Comparison of ENCODE assay signal across 13 cellular contexts in the genomic region with DNA sequence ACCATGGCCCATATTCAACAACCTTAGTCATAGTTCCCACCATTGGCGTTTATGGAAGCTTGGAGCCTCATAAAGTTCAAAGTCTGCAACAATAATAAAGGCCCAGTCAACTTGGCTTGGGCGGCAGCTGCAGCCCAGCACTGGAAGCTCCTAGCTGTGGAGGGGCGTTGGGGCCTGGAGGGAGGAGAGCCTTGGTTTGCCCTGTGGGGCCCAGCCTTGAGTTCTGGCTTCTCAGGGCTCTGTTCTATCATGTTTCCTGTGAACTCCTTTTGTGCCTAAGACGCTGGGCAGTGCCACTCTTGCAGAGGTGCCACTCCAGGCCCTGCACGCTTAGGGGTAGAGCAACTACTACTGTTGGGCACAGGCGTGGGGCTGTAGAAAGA. TPM values are rescaled to one million over a fixed set of nuclear protein-coding genes. Genes with fewer than 3 reads are reported as not detected.
DNase-seq lines count a peak whose midpoint lies in the region; ATAC-seq, FAIRE-seq and TF ChIP-seq lines count a peak whose summit lies in the region.
"Had no signal": no experiment of that assay in that cellular context is flagged by ENCODE, and none has a peak within 500 bp of the region (broad histone marks: within the 10 kb centered on the region; RNA-seq: fewer than 3 reads in every experiment).

No MANE protein-coding gene starts in this region.

- no peaks in the 10 kb centered on the region for H3K9me3 ChIP-seq in K562 (replicated peaks; ENCODE audit: control insufficient read depth, insufficient read depth, low read depth, low read length)
- no peaks in the 10 kb centered on the region for H3K9me3 ChIP-seq in mucosa of rectum (ENCODE audit: control insufficient read depth in 2 of 2, low read length in 2 of 2)
- H3K9me3 ChIP-seq in transverse colon, result no peaks in the 10 kb centered on the region
- no peaks in the 10 kb centered on the region for H3K9me3 ChIP-seq in uterus
- H3K9me3 ChIP-seq: SK-N-SH had no signal

- H3K9me3 Mint-ChIP-seq in activated naive CD8-positive, alpha-beta T cell (ENCODE audit: low read depth), result no peaks in the 10 kb centered on the region
- no peaks in the 10 kb centered on the region for H3K9me3 Mint-ChIP-seq in activated naive CD8-positive, alpha-beta T cell treated with anti-CD3 and anti-CD28 coated beads, Interleukin-2, amount 50 U/mL, for 24 hours
- H3K9me3 Mint-ChIP-seq in mesothelial cell of epicardium, result no peaks in the 10 kb centered on the region
- H3K9me3 Mint-ChIP-seq: GM23338 had no signal

- peaks cover 8 to 14% of the 10 kb centered on the region in 2 experiments; a peak in 4 of 5 replicates for H3K4me1 ChIP-seq in K562 (replicated peaks in 1 of 2; ENCODE audit: control insufficient read depth in 2 of 2, insufficient read depth in 2 of 2, low read length in 2 of 2)
- peaks cover 29 to 30% of the 10 kb centered on the region in 2 donors for H3K4me1 ChIP-seq in mucosa of rectum (ENCODE audit: control insufficient read depth in 2 of 2, insufficient read depth in 2 of 2, low read length in 2 of 2)
- peaks cover 21 to 51% (median 35%) of the 10 kb centered on the region in 4 donors for H3K4me1 ChIP-seq in transverse colon
- H3K4me1 ChIP-seq in uterus, result no peaks in the 10 kb centered on the region

- FAIRE-seq in K562 (lab: Jason Lieb, UNC), result no peak
- FAIRE-seq: A204.1 had no signal

- peak overlapping the region; percentile 90; the same call in 1 of the 2 replicates for H2AFZ ChIP-seq in K562 (ENCODE audit: low read depth, low read length)

- H3K27me3 ChIP-seq in K562 (ENCODE audit: control insufficient read depth in 2 of 2, insufficient read depth in 2 of 2, low read length in 2 of 2) (peaks cover 11 to 13% of the 10 kb centered on the region in 2 experiments; a peak in 4 of 5 replicates), mucosa of rectum (ENCODE audit: control insufficient read depth in 2 of 2, insufficient read depth in 2 of 2, low read length in 2 of 2) (no peaks in the 10 kb centered on the region), transverse colon (no peaks in the 10 kb centered on the region), uterus (no peaks in the 10 kb centered on the region)

- in situ Hi-C loops in K562 (cut with MboI) (loop anchor here (25.0 kb wide), 1 partner anchor 314 kb away; no protein-coding TSS in a partner anchor), transverse colon (cut with MboI; ENCODE audit: low pct_ligation_motif_present in 1 of 4, low pct_unique_long_range_greater_than_20kb in 1 of 4, low sequenced_read_pairs in 3 of 4) (loop anchor here in 2 of 4 donors (25.0 kb wide), 1 partner anchor 314 kb away; no protein-coding TSS in a partner anchor)

- no peak overlapping the region for H3K27ac Mint-ChIP-seq in activated naive CD8-positive, alpha-beta T cell
- H3K27ac Mint-ChIP-seq in activated naive CD8-positive, alpha-beta T cell treated with anti-CD3 and anti-CD28 coated beads, Interleukin-2, amount 50 U/mL, for 24 hours, result no peak overlapping the region
- no peak overlapping the region for H3K27ac Mint-ChIP-seq in mesothelial cell of epicardium
- H3K27ac Mint-ChIP-seq: GM23338 had no signal

- peaks cover 11% of the 10 kb centered on the region; the same call in 2 of the 3 replicates for H3K79me2 ChIP-seq in K562 (ENCODE audit: control insufficient read depth, insufficient read depth, low read length)

- H3K27ac ChIP-seq in K562 (ENCODE audit: extremely low read depth, low read depth, low read length) (no peak overlapping the region), mucosa of rectum (ENCODE audit: low read depth in 2 of 2, low read length in 2 of 2) (peak overlapping the region; percentile 91 to 92), transverse colon (peak overlapping the region; percentile 90 to 96 (median 94)), uterus (no peak overlapping the region)

- H3K36me3 ChIP-seq in K562 (ENCODE audit: control insufficient read depth, insufficient read depth, low read length) (peaks cover 14% of the 10 kb centered on the region; the same call in 1 of the 3 replicates), mucosa of rectum (ENCODE audit: control insufficient read depth in 2 of 2, insufficient read depth in 2 of 2, low read length in 2 of 2) (peaks cover 0 to 3% of the 10 kb centered on the region in 2 donors), transverse colon (no peaks in the 10 kb centered on the region), uterus (no peaks in the 10 kb centered on the region)

- ATAC-seq in activated naive CD8-positive, alpha-beta T cell treated with anti-CD3 and anti-CD28 coated beads, Interleukin-2, amount 50 U/mL, for 24 hours, result no peak
- no peak for ATAC-seq in K562

- 61% methylated on average over 5 of the region's 6 CpGs for WGBS in K562 (ENCODE audit: insufficient coverage, low coverage, missing lambda C conversion rate)
- 56 to 69% methylated on average over 2 to 6 of the region's 6 CpGs for WGBS in transverse colon (ENCODE audit: low coverage in 1 of 2), 2 donors

- peak overlapping the region in 1 of 2 experiments; percentile 35; a peak in 2 of 4 replicates for H3K9ac ChIP-seq in K562 (ENCODE audit: insufficient read depth in 1 of 2, low read depth in 2 of 2, low read length in 2 of 2)
- peak overlapping the region; percentile 24 to 50 for H3K9ac ChIP-seq in mucosa of rectum (ENCODE audit: low read depth in 1 of 2, low read length in 2 of 2)
- H3K9ac ChIP-seq: SK-N-SH had no signal

- CTCF ChIA-PET in K562 (lab: Yijun Ruan, JAX; ENCODE audit: low intra/inter-chr PET ratio), result no interaction called here

- H3K36me3 Mint-ChIP-seq in activated naive CD8-positive, alpha-beta T cell, result no peaks in the 10 kb centered on the region
- peaks cover under 1% of the 10 kb centered on the region for H3K36me3 Mint-ChIP-seq in activated naive CD8-positive, alpha-beta T cell treated with anti-CD3 and anti-CD28 coated beads, Interleukin-2, amount 50 U/mL, for 24 hours (ENCODE audit: low read depth)
- no peaks in the 10 kb centered on the region for H3K36me3 Mint-ChIP-seq in mesothelial cell of epicardium

- H4K20me1 ChIP-seq in K562 (replicated peaks; ENCODE audit: control insufficient read depth, insufficient read depth, low read length), result no peaks in the 10 kb centered on the region

- no peak for TF ChIP-seq POLR2A in K562 (conservative IDR thresholded peaks at IDR 0.05)
- peak; percentile 60 for TF ChIP-seq POLR2A in transverse colon (IDR thresholded peaks at IDR 0.05)
- no peak for TF ChIP-seq POLR2A in uterus (IDR thresholded peaks at IDR 0.05)

- no TSS peak for BruUV-seq in K562 (replicated peaks; lab: Mats Ljungman, UMichigan)

- DNase-seq in activated naive CD8-positive, alpha-beta T cell treated with anti-CD3 and anti-CD28 coated beads, Interleukin-2, amount 50 U/mL, for 24 hours, result no peak
- DNase-seq in K562 (ENCODE audit: extremely low read depth in 1 of 4, low spot score in 3 of 4), result no peak
- peak; percentile 82 for DNase-seq in transverse colon
- DNase-seq in NCI-H2227 treated with DMSO at 0.1 percent for 48 hours (lab: John Stamatoyannopoulos, UW), result no peak
- no peak for DNase-seq in mesothelial cell of epicardium (ENCODE audit: low spot score in 2 of 2, unreplicated experiment in 2 of 2)
- DNase-seq in uterus, result no peak
- DNase-seq: activated CD4-positive, alpha-beta T cell treated with anti-CD3 and anti-CD28 coated beads, Interleukin-2, amount 50 U/mL, for 48 hours; NCI-H510A treated with DMSO at 0.1 percent for 48 hours; SK-N-SH had no signal

- H3K27me3 Mint-ChIP-seq in activated naive CD8-positive, alpha-beta T cell, result no peaks in the 10 kb centered on the region
- no peaks in the 10 kb centered on the region for H3K27me3 Mint-ChIP-seq in activated naive CD8-positive, alpha-beta T cell treated with anti-CD3 and anti-CD28 coated beads, Interleukin-2, amount 50 U/mL, for 24 hours
- peaks cover 3% of the 10 kb centered on the region for H3K27me3 Mint-ChIP-seq in mesothelial cell of epicardium (ENCODE audit: low read depth)

- no peaks in the 10 kb centered on the region for H3K9me1 ChIP-seq in K562 (ENCODE audit: control insufficient read depth, insufficient read depth, low read length)

- no peak overlapping the region for H3K4me2 ChIP-seq in K562 (ENCODE audit: insufficient read depth, low read length)
- H3K4me2 ChIP-seq: GM23338 had no signal

- peaks cover 14% of the 10 kb centered on the region for H3K4me1 Mint-ChIP-seq in activated naive CD8-positive, alpha-beta T cell (ENCODE audit: low read depth)
- peaks cover 17% of the 10 kb centered on the region for H3K4me1 Mint-ChIP-seq in activated naive CD8-positive, alpha-beta T cell treated with anti-CD3 and anti-CD28 coated beads, Interleukin-2, amount 50 U/mL, for 24 hours
- peaks cover 11% of the 10 kb centered on the region for H3K4me1 Mint-ChIP-seq in mesothelial cell of epicardium

- intact Hi-C loops in K562 (cut with micrococcal nuclease) (no loop called here), transverse colon (cut with DNase I; ENCODE audit: low total_unique reads) (no loop called here), uterus (cut with DNase I; ENCODE audit: low total_unique reads) (no loop called here)

- no peak for TF ChIP-seq CTCF in K562 (IDR thresholded peaks at IDR 0.05 in 2 of 3, conservative IDR thresholded peaks at IDR 0.05 in 1 of 3; ENCODE audit: insufficient read depth in 2 of 3, low read depth in 1 of 3, low read length in 3 of 3)
- no peak for TF ChIP-seq CTCF in transverse colon (IDR thresholded peaks at IDR 0.05)
- TF ChIP-seq CTCF in mesothelial cell of epicardium (IDR thresholded peaks at IDR 0.05; ENCODE audit: unreplicated experiment), result no peak
- no peak for TF ChIP-seq CTCF in uterus (IDR thresholded peaks at IDR 0.05)

- H3K4me3 ChIP-seq in K562 (no peak overlapping the region), mucosa of rectum (ENCODE audit: low read length in 2 of 2) (peak overlapping the region; percentile 50 to 65), transverse colon (peak overlapping the region in 1 of 4 donors; percentile 87), uterus (no peak overlapping the region)
- H3K4me3 ChIP-seq: GM23338 had no signal

- peak overlapping the region; percentile 5 for H3K4me3 Mint-ChIP-seq in activated naive CD8-positive, alpha-beta T cell
- H3K4me3 Mint-ChIP-seq in activated naive CD8-positive, alpha-beta T cell treated with anti-CD3 and anti-CD28 coated beads, Interleukin-2, amount 50 U/mL, for 24 hours, result no peak overlapping the region
- no peak overlapping the region for H3K4me3 Mint-ChIP-seq in mesothelial cell of epicardium

- no peak for TF ChIP-seq RAD21 in K562 (CRISPR knock-in tag; conservative IDR thresholded peaks at IDR 0.05 in 1 of 2, IDR thresholded peaks at IDR 0.05 in 1 of 2)

- POLR2A ChIA-PET in K562 (lab: Yijun Ruan, JAX), result no interaction called here

- no peak for TF ChIP-seq EP300 in K562 (IDR thresholded peaks at IDR 0.05; ENCODE audit: low read length)
- no peak for TF ChIP-seq EP300 in transverse colon (IDR thresholded peaks at IDR 0.05; ENCODE audit: low read depth)

RNA-seq across cellular contexts. Expression of a gene that starts 0.9 kb away (rescaled TPM):
- total RNA-seq in K562 (2011; cell fraction: chromatin; rRNA removed; ENCODE audit: low replicate concordance), result 111 and 287 TPM in 2 replicates
- 149 and 158 TPM in 2 replicates for total RNA-seq in K562 (2011; cell fraction: nucleolus; rRNA removed)
- 121 and 125 TPM in 2 replicates for total RNA-seq in K562 (2011; cell fraction: nucleoplasm; rRNA removed)
- total RNA-seq in K562 (2014; rRNA removed), result 14.0 and 17.2 TPM in 2 replicates
- 6.5 and 9.1 TPM in 2 replicates for total RNA-seq in K562 (2014; rRNA removed; fragmentation: Illumina TruSeq; extraction: Trizol)
- total RNA-seq in K562 (2015; rRNA removed; fragmentation: Illumina TruSeq; extraction: Trizol), result 11.2 and 13.6 TPM in 2 replicates
- total RNA-seq in K562 (2021), result 32.3 and 45.5 TPM in 2 replicates
- polyA plus RNA-seq in K562 (2011; rRNA removed), result 16.4 and 22.8 TPM in 2 replicates
- 7.9 and 11.1 TPM in 2 replicates for polyA plus RNA-seq in K562 (2011; cell fraction: cytosol; rRNA removed)
- 246 and 319 TPM in 2 replicates for polyA plus RNA-seq in K562 (2011; cell fraction: nucleus; rRNA removed)
- 25.6 and 37.4 TPM in 2 replicates for polyA plus RNA-seq in K562 (2012)
- 13.9 and 15.2 TPM in 2 replicates for polyA plus RNA-seq in K562 (2014; fragmentation: Illumina TruSeq; extraction: Trizol)
- under 1 TPM; 0.06 to 0.14 TPM for polyA plus RNA-seq in K562 (2014; fragmentation: Nextera tagmentation; extraction: Ambion mirVana)
- polyA plus RNA-seq in K562 (2014; rRNA removed), result 36.5 and 42.5 TPM in 2 replicates
- polyA minus RNA-seq in K562 (2011; rRNA and poly(A)+ RNA removed), result 6.3 and 9.9 TPM in 2 replicates
- polyA minus RNA-seq in K562 (2011; cell fraction: cytosol; rRNA and poly(A)+ RNA removed), result 5.7 and 13.2 TPM in 2 replicates
- 49.8 and 50.9 TPM in 2 replicates for polyA minus RNA-seq in K562 (2011; cell fraction: nucleus; rRNA and poly(A)+ RNA removed)
- total RNA-seq in transverse colon, result 100 to 1,000 TPM in 2 of 4 donors, 10 to 100 TPM in 2; 74.7 to 335 (median 121) TPM
- 72.5 to 77.7 TPM (median 76.2 TPM) in 3 replicates for total RNA-seq in mesothelial cell of epicardium
- total RNA-seq in uterus, result 10 to 100 TPM in 3 of 4 donors, 1 to 10 TPM in 1; 3.8 to 63.2 (median 24.6) TPM

RNA-seq across cellular contexts. Expression of a gene that starts 49.7 kb away (rescaled TPM):
- not detected in 2 replicates for total RNA-seq in K562 (2011; cell fraction: chromatin; rRNA removed; ENCODE audit: low replicate concordance)
- total RNA-seq in K562 (2011; cell fraction: nucleolus; rRNA removed), result not detected in 2 replicates
- total RNA-seq in K562 (2011; cell fraction: nucleoplasm; rRNA removed), result not detected in 2 replicates
- total RNA-seq in K562 (2014; rRNA removed), result not detected in 2 replicates
- not detected in 2 replicates for total RNA-seq in K562 (2014; rRNA removed; fragmentation: Illumina TruSeq; extraction: Trizol)
- not detected in 2 replicates for total RNA-seq in K562 (2015; rRNA removed; fragmentation: Illumina TruSeq; extraction: Trizol)
- 0.09 and 0.22 TPM in 2 replicates for total RNA-seq in K562 (2021)
- polyA plus RNA-seq in K562 (2011; rRNA removed), result not detected in 2 replicates
- not detected in 2 replicates for polyA plus RNA-seq in K562 (2011; cell fraction: cytosol; rRNA removed)
- not detected in 2 replicates for polyA plus RNA-seq in K562 (2011; cell fraction: nucleus; rRNA removed)
- not detected in 2 replicates for polyA plus RNA-seq in K562 (2012)
- not detected in 2 replicates for polyA plus RNA-seq in K562 (2014; fragmentation: Illumina TruSeq; extraction: Trizol)
- not detected for polyA plus RNA-seq in K562 (2014; fragmentation: Nextera tagmentation; extraction: Ambion mirVana)
- not detected in 2 replicates for polyA plus RNA-seq in K562 (2014; rRNA removed)
- polyA minus RNA-seq in K562 (2011; rRNA and poly(A)+ RNA removed), result not detected in 2 replicates
- not detected in 2 replicates for polyA minus RNA-seq in K562 (2011; cell fraction: cytosol; rRNA and poly(A)+ RNA removed)
- polyA minus RNA-seq in K562 (2011; cell fraction: nucleus; rRNA and poly(A)+ RNA removed), result not detected in 2 replicates
- total RNA-seq in transverse colon, result 10 to 100 TPM in 2 of 4 donors, 1 to 10 TPM in 2; 5.4 to 35.5 (median 12.0) TPM
- total RNA-seq in mesothelial cell of epicardium, result 21.9 to 22.1 TPM (median 22.1 TPM) in 3 replicates
- 10 to 100 TPM in 3 of 4 donors, 1 to 10 TPM in 1; 2.9 to 80.8 (median 39.6) TPM for total RNA-seq in uterus

Comparison
In these comparisons a context has a peak if more than half of its experiments do, and no peak if none do; other contexts are left out.
1. H3K27ac ChIP-seq: peak in mucosa of rectum (2 of 2) and transverse colon (4 of 4); none in K562 (single experiment) and uterus (0 of 2).
2. H3K4me3 ChIP-seq: peak in mucosa of rectum (2 of 2); none in K562 (single experiment) and uterus (0 of 2).